8 cellular contexts compared by ENCODE assay signal in genomic region chr10:89352039-89352597, GRCh38. TPM values are rescaled to one million over a fixed set of nuclear protein-coding genes. Genes with fewer than 3 reads are reported as not detected.
DNase-seq lines count a peak whose midpoint lies in the region; TF ChIP-seq lines count a peak whose summit lies in the region.

No MANE protein-coding gene starts in this region.

- H3K9me3 ChIP-seq in muscle layer of duodenum (ENCODE audit: control insufficient read depth in 1 of 2, low read length in 2 of 2): no peaks in the 10 kb centered on the region

- peak overlapping the region in 1 of 7 donors; percentile 26 for H3K27ac Mint-ChIP-seq in CD14-positive monocyte

- peaks cover 0 to 1% (median 0%) of the 10 kb centered on the region in 7 donors for H3K9me3 Mint-ChIP-seq in CD14-positive monocyte

- no peak overlapping the region for H3K4me3 Mint-ChIP-seq in CD14-positive monocyte

- H3K36me3 Mint-ChIP-seq in CD14-positive monocyte: peaks cover 1 to 3% of the 10 kb centered on the region in 2 donors

- intact Hi-C loops in CD14-positive monocyte (cut with micrococcal nuclease): no loop called here

- H3K4me1 ChIP-seq in muscle layer of duodenum (ENCODE audit: control insufficient read depth in 1 of 2, insufficient read depth in 2 of 2, low read length in 2 of 2): peaks cover 10 to 13% of the 10 kb centered on the region in 2 donors

- H3K4me1 Mint-ChIP-seq in CD14-positive monocyte: peaks cover 50% of the 10 kb centered on the region

- H3K36me3 ChIP-seq in muscle layer of duodenum (ENCODE audit: control insufficient read depth in 1 of 2, insufficient read depth in 2 of 2, low read length in 2 of 2): peaks cover 0 to 6% of the 10 kb centered on the region in 2 donors

- peak overlapping the region; percentile 90 for H3K27ac ChIP-seq in muscle layer of duodenum (ENCODE audit: low read length)

- DNase-seq in HS-5 (ENCODE audit: low read depth) (peak; percentile 99), dedifferentiated amniotic fluid mesenchymal stem cell (ENCODE audit: extremely low spot score) (peak; percentile 97), CD14-positive monocyte (ENCODE audit: low spot score) (no peak), NCI-H2029 (lab: John Stamatoyannopoulos, UW) (no peak), ureter (ENCODE audit: low spot score) (no peak)
- no peak for DNase-seq in activated T-cell treated with anti-CD3 and anti-CD28 coated beads, Interleukin-2, amount 50 U/mL, for 48 hours

- H3K4me3 ChIP-seq in GM08714 (ENCODE audit: low read length) (peak overlapping the region; percentile 41; the same call in 1 of the 2 replicates), muscle layer of duodenum (ENCODE audit: low read depth in 1 of 2, low read length in 2 of 2) (peak overlapping the region in 1 of 2 donors; percentile 26)

- H3K27me3 ChIP-seq in muscle layer of duodenum (ENCODE audit: low read depth, low read length): no peaks in the 10 kb centered on the region

- H3K27me3 Mint-ChIP-seq in CD14-positive monocyte (ENCODE audit: low read depth in 3 of 3): no peaks in the 10 kb centered on the region

- TF ChIP-seq CTCF in CD14-positive monocyte (IDR thresholded peaks at IDR 0.05): no peak

RNA-seq across cellular contexts. Expression of gene IFIT3, which starts 24.3 kb away (rescaled TPM):
- polyA plus RNA-seq in CD14-positive monocyte: 10 to 100 TPM; 26.4 to 38.0 TPM
- 10.2 TPM for total RNA-seq in ureter

RNA-seq across cellular contexts. Expression of gene IFIT1B, which starts 25.7 kb away (rescaled TPM):
- not detected for polyA plus RNA-seq in CD14-positive monocyte
- not detected for total RNA-seq in ureter

RNA-seq across cellular contexts. Expression of gene IFIT1, which starts 40.3 kb away (rescaled TPM):
- polyA plus RNA-seq in CD14-positive monocyte: 10 to 100 TPM; 12.1 to 17.1 TPM
- total RNA-seq in ureter: 4.1 TPM

RNA-seq across cellular contexts. Expression of gene IFIT2, which starts 50.3 kb away (rescaled TPM):
- 10 to 100 TPM; 15.5 to 25.2 TPM for polyA plus RNA-seq in CD14-positive monocyte
- total RNA-seq in ureter: 4.0 TPM

Comparison
In these comparisons a context has a peak if more than half of its experiments do, and no peak if none do; other contexts are left out.
1. DNase-seq: peak in HS-5 (single experiment) and dedifferentiated amniotic fluid mesenchymal stem cell (single experiment); none in CD14-positive monocyte (single experiment), NCI-H2029 (single experiment), ureter (single experiment) and activated T-cell treated with anti-CD3 and anti-CD28 coated beads, Interleukin-2, amount 50 U/mL, for 48 hours (0 of 2).